ENCODE assay signal across 8 cellular contexts in genomic region chr2:64750817-64751285, GRCh38.
DNase-seq lines count a peak whose midpoint lies in the region; ATAC-seq, FAIRE-seq and TF ChIP-seq lines count a peak whose summit lies in the region.

No MANE protein-coding gene starts in this region.

- H3K4me3 Mint-ChIP-seq in activated naive CD8-positive, alpha-beta T cell treated with anti-CD3 and anti-CD28 coated beads, Interleukin-2, amount 50 U/mL, for 24 hours = peak overlapping the region; percentile 96

- no peaks in the 10 kb centered on the region for H3K27me3 ChIP-seq in heart right ventricle
- H3K27me3 ChIP-seq in prostate gland (replicated peaks; ENCODE audit: insufficient read depth) = no peaks in the 10 kb centered on the region

- peaks cover 3% of the 10 kb centered on the region for H3K36me3 Mint-ChIP-seq in activated naive CD8-positive, alpha-beta T cell treated with anti-CD3 and anti-CD28 coated beads, Interleukin-2, amount 50 U/mL, for 24 hours (ENCODE audit: low read depth)

- peak; percentile 88 for FAIRE-seq in urothelium cell line (lab: Jason Lieb, UNC)

- no peaks in the 10 kb centered on the region for H3K9me3 Mint-ChIP-seq in activated naive CD8-positive, alpha-beta T cell treated with anti-CD3 and anti-CD28 coated beads, Interleukin-2, amount 50 U/mL, for 24 hours

- peak; percentile 86 for ATAC-seq in HG02610 (IDR thresholded peaks at IDR 0.05; ENCODE audit: unreplicated experiment)
- ATAC-seq in activated naive CD8-positive, alpha-beta T cell treated with anti-CD3 and anti-CD28 coated beads, Interleukin-2, amount 50 U/mL, for 24 hours = peak; percentile 87
- peak; percentile 90 to 97 (median 94) for ATAC-seq in heart right ventricle

- DNase-seq in GM10266 (ENCODE audit: extremely low spot score) = peak; percentile 96
- peak; percentile 99 for DNase-seq in NCI-H1105 (lab: John Stamatoyannopoulos, UW)
- peak; percentile 100 for DNase-seq in SKM-1 treated with dmso at 0.1 percent for 144 hours (lab: John Stamatoyannopoulos, UW; ENCODE audit: unreplicated experiment)
- DNase-seq in activated naive CD8-positive, alpha-beta T cell treated with anti-CD3 and anti-CD28 coated beads, Interleukin-2, amount 50 U/mL, for 24 hours = peak; percentile 97
- DNase-seq in heart right ventricle = peak; percentile 99
- DNase-seq in prostate gland (ENCODE audit: low spot score) = peak; percentile 99
- DNase-seq in urothelium cell line (ENCODE audit: low spot score) = no peak

- H3K4me3 ChIP-seq in heart right ventricle (peak overlapping the region; percentile 59 to 94 (median 74)), prostate gland (peak overlapping the region; percentile 73 to 74)

- H3K27me3 Mint-ChIP-seq in activated naive CD8-positive, alpha-beta T cell treated with anti-CD3 and anti-CD28 coated beads, Interleukin-2, amount 50 U/mL, for 24 hours = no peaks in the 10 kb centered on the region

- 0 to 1% methylated on average over 27 to 43 of the region's 43 CpGs for WGBS in heart right ventricle, 2 donors
- WGBS in prostate gland = under 1% methylated on average over 40 of the region's 43 CpGs

- TF ChIP-seq POLR2A in prostate gland (IDR thresholded peaks at IDR 0.05) = peak; percentile 99

- H3K9me3 ChIP-seq in heart right ventricle (peaks cover 0 to 2% (median 0%) of the 10 kb centered on the region in 11 donors), prostate gland (no peaks in the 10 kb centered on the region)

- TF ChIP-seq CTCF in GM10266 (IDR thresholded peaks at IDR 0.05; ENCODE audit: control insufficient read depth, insufficient read depth, low read depth, missing control alignments) (peak; percentile 29), heart right ventricle (IDR thresholded peaks at IDR 0.05) (peak in 3 of 9 donors; percentile 37 to 53 (median 40)), prostate gland (IDR thresholded peaks at IDR 0.05) (peak in 2 of 4 experiments; percentile 35 to 44)

- peaks cover 37% of the 10 kb centered on the region for H3K4me1 Mint-ChIP-seq in activated naive CD8-positive, alpha-beta T cell treated with anti-CD3 and anti-CD28 coated beads, Interleukin-2, amount 50 U/mL, for 24 hours

- H3K27ac Mint-ChIP-seq in activated naive CD8-positive, alpha-beta T cell treated with anti-CD3 and anti-CD28 coated beads, Interleukin-2, amount 50 U/mL, for 24 hours = peak overlapping the region; percentile 89

- H3K27ac ChIP-seq in heart right ventricle (peak overlapping the region; percentile 82 to 100 (median 96)), prostate gland (peak overlapping the region; percentile 96 to 98)

- peaks cover 0 to 34% (median 19%) of the 10 kb centered on the region in 9 donors for H3K4me1 ChIP-seq in heart right ventricle
- peaks cover 6% of the 10 kb centered on the region for H3K4me1 ChIP-seq in prostate gland (replicated peaks)

- H3K36me3 ChIP-seq in heart right ventricle = no peaks in the 10 kb centered on the region
- H3K36me3 ChIP-seq in prostate gland = no peaks in the 10 kb centered on the region

- intact Hi-C loops in heart right ventricle (cut with DNase I) = loop anchor here in 8 of 10 donors (1.0 to 5.0 kb wide), 15 partner anchors 15 to 229 kb away; partner anchors contain the start of genes SERTAD2 (in 5 of the 8) and AFTPH (in 1 of the 8)
- intact Hi-C loops in prostate gland (cut with DNase I) = loop anchor here (1.0 to 5.0 kb wide), 4 partner anchors 81 to 108 kb away; partner anchors contain the start of gene SERTAD2
